Comparison of ENCODE assay signal across 8 cellular contexts in the genomic region with DNA sequence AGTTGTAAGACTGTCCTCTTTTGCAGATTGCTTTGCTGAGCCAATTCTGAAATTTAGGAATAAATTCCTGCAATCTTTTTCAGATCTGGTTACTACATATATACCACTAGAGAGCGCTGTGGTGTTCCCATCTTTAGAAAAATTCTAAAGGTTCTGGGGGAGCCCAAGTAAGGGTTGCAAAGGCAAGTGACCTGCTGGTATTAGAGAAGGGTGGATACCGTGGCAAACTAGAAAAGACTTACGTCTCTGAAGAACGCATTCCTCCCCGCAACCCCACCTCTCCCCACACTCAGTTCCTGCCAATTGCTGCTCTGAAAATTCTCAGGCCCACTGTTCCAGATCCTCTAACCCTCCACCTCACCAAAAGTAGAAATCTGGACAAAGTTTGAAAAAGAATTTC. TPM values are rescaled to one million over a fixed set of nuclear protein-coding genes. Genes with fewer than 3 reads are reported as not detected.
DNase-seq lines count a peak whose midpoint lies in the region; ATAC-seq lines count a peak whose summit lies in the region.

No MANE protein-coding gene starts in this region.

- ATAC-seq in stimulated activated naive B cell treated with anti-CD40 and anti-IgM and Interleukin-4, amounts not matched to agents 10 μg/mL and 1 μg/mL and 100 μg/mL, for 72 hours (replicated peaks): peak; percentile 57 to 72
- ATAC-seq in activated T-cell treated with anti-CD3 and anti-CD28 coated beads, Interleukin-2, amount 50 U/mL, for 4 hours: no peak

- DNase-seq in A172 (ENCODE audit: low spot score) (peak; percentile 33), ELR (ENCODE audit: low read depth) (peak; percentile 73), HT-29 (ENCODE audit: low spot score) (peak; percentile 19), T1000 (lab: John Stamatoyannopoulos, UW) (peak; percentile 10), foreskin melanocyte (peak; percentile 31), posterior cingulate gyrus (no peak)
- DNase-seq in stimulated activated naive B cell treated with anti-CD40 and anti-IgM and Interleukin-4, amounts not matched to agents 10 μg/mL and 1 μg/mL and 100 μg/mL, for 72 hours: no peak
- no peak for DNase-seq in activated T-cell treated with anti-CD3 and anti-CD28 coated beads, Interleukin-2, amount 50 U/mL, for 4 hours

- no peaks in the 10 kb centered on the region for H3K27me3 Mint-ChIP-seq in stimulated activated naive B cell treated with anti-CD40 and anti-IgM and Interleukin-4, amounts not matched to agents 10 μg/mL and 1 μg/mL and 100 μg/mL, for 72 hours
- no peaks in the 10 kb centered on the region for H3K27me3 Mint-ChIP-seq in activated T-cell treated with anti-CD3 and anti-CD28 coated beads, Interleukin-2, amount 50 U/mL, for 4 hours (ENCODE audit: low read depth)

- H3K27ac Mint-ChIP-seq in stimulated activated naive B cell treated with anti-CD40 and anti-IgM and Interleukin-4, amounts not matched to agents 10 μg/mL and 1 μg/mL and 100 μg/mL, for 72 hours: no peak overlapping the region

- no peaks in the 10 kb centered on the region for H3K9me3 Mint-ChIP-seq in stimulated activated naive B cell treated with anti-CD40 and anti-IgM and Interleukin-4, amounts not matched to agents 10 μg/mL and 1 μg/mL and 100 μg/mL, for 72 hours
- no peaks in the 10 kb centered on the region for H3K9me3 Mint-ChIP-seq in activated T-cell treated with anti-CD3 and anti-CD28 coated beads, Interleukin-2, amount 50 U/mL, for 4 hours

- H3K4me1 Mint-ChIP-seq in stimulated activated naive B cell treated with anti-CD40 and anti-IgM and Interleukin-4, amounts not matched to agents 10 μg/mL and 1 μg/mL and 100 μg/mL, for 72 hours: peaks cover 3 to 12% of the 10 kb centered on the region in 2 donors
- H3K4me1 Mint-ChIP-seq in activated T-cell treated with anti-CD3 and anti-CD28 coated beads, Interleukin-2, amount 50 U/mL, for 4 hours (ENCODE audit: low read depth): no peaks in the 10 kb centered on the region

- H3K4me3 Mint-ChIP-seq in stimulated activated naive B cell treated with anti-CD40 and anti-IgM and Interleukin-4, amounts not matched to agents 10 μg/mL and 1 μg/mL and 100 μg/mL, for 72 hours: no peak overlapping the region
- H3K4me3 Mint-ChIP-seq in activated T-cell treated with anti-CD3 and anti-CD28 coated beads, Interleukin-2, amount 50 U/mL, for 4 hours: no peak overlapping the region

- intact Hi-C loops in posterior cingulate gyrus (cut with DNase I): loop anchor here (5.0 kb wide), 2 partner anchors 62 to 157 kb away; partner anchors contain the start of genes KAT2B and RAB5A

- no peaks in the 10 kb centered on the region for H3K36me3 Mint-ChIP-seq in stimulated activated naive B cell treated with anti-CD40 and anti-IgM and Interleukin-4, amounts not matched to agents 10 μg/mL and 1 μg/mL and 100 μg/mL, for 72 hours
- no peaks in the 10 kb centered on the region for H3K36me3 Mint-ChIP-seq in activated T-cell treated with anti-CD3 and anti-CD28 coated beads, Interleukin-2, amount 50 U/mL, for 4 hours (ENCODE audit: insufficient read depth)

RNA-seq across cellular contexts. Expression of gene EFHB, which starts 48.5 kb away (rescaled TPM):
- total RNA-seq in A172 (2014; rRNA removed; shearing (Covaris generic)): 0.71 TPM in 1 of 2 replicates, not detected in the other
- total RNA-seq in HT-29 (2014; rRNA removed; shearing (Covaris generic)): not detected in 2 replicates
- total RNA-seq in activated T-cell treated with anti-CD3 and anti-CD28 coated beads, Interleukin-2, amount 50 U/mL, for 4 hours: under 1 TPM in 2 of 3 donors, not detected in 1; 0.63 to 0.71 TPM

Comparison
In these comparisons a context has a peak if more than half of its experiments do, and no peak if none do; other contexts are left out.
1. DNase-seq: peak in A172 (single experiment), ELR (single experiment), HT-29 (single experiment), T1000 (single experiment) and foreskin melanocyte (single experiment); none in stimulated activated naive B cell treated with anti-CD40 and anti-IgM and Interleukin-4, amounts not matched to agents 10 μg/mL and 1 μg/mL and 100 μg/mL, for 72 hours (single experiment), posterior cingulate gyrus (0 of 10) and activated T-cell treated with anti-CD3 and anti-CD28 coated beads, Interleukin-2, amount 50 U/mL, for 4 hours (single experiment).
2. ATAC-seq: peak in stimulated activated naive B cell treated with anti-CD40 and anti-IgM and Interleukin-4, amounts not matched to agents 10 μg/mL and 1 μg/mL and 100 μg/mL, for 72 hours (2 of 2); none in activated T-cell treated with anti-CD3 and anti-CD28 coated beads, Interleukin-2, amount 50 U/mL, for 4 hours (0 of 2).